Comparison of ENCODE assay signal across 36 cellular contexts in the genomic region with DNA sequence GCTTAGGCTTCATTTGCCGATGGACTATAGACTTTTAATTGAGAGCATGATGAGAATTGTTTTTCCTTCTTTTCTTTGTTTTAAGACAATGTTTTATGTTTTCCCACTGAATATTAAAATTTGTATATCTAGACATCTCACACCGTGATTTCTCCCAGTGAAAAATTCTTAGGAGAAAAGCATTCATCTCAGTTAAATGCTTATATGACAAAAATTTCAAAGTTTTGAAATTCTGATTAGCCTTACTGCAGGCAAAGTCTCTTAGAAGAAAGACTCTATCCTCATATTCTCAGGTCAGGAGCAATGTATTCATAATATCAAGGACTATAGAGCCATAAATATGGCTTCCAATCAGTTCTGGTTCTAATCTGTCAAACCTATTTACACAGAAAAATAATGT.
"Had no signal": no experiment of that assay in that cellular context is flagged by ENCODE, and none has a peak within 500 bp of the region (broad histone marks: within the 10 kb centered on the region; RNA-seq: fewer than 3 reads in every experiment).

No MANE protein-coding gene starts in this region.

- H3K36me3 ChIP-seq: MG63 had no signal

- H3K9me3 ChIP-seq: MG63 had no signal

- H3K4me3 ChIP-seq: MG63 had no signal

- DNase-seq: Karpas-422, Kasumi-1, MG63, MM.1S, MV-4-11, NCI-H1048, NCI-H1092, NCI-H1092 treated with DMSO at 0.1 percent for 48 hours, NCI-H1105, NCI-H1105 treated with DMSO at 0.1 percent for 48 hours, NCI-H1417, NCI-H1417 treated with DMSO at 0.1 percent for 48 hours, NCI-H1436, NCI-H1436 treated with DMSO at 0.1 percent for 48 hours, NCI-H146, NCI-H1694, NCI-H1694 treated with DMSO at 0.1 percent for 48 hours, NCI-H187, NCI-H187 treated with DMSO at 0.1 percent for 48 hours, NCI-H1930, NCI-H2029, NCI-H2029 treated with DMSO at 0.1 percent for 48 hours, NCI-H2081, NCI-H2081 treated with DMSO at 0.1 percent for 48 hours, NCI-H2107, NCI-H2171, NCI-H2171 treated with DMSO at 0.1 percent for 48 hours, NCI-H2227 treated with DMSO at 0.1 percent for 48 hours, NCI-H226, NCI-H345, NCI-H446, NCI-H446 treated with DMSO at 0.1 percent for 48 hours, NCI-H510A, NCI-H510A treated with DMSO at 0.1 percent for 48 hours, NCI-H524, NCI-H524 treated with DMSO at 0.1 percent for 48 hours had no signal

- H3K27me3 ChIP-seq: MG63 had no signal
